ENCODE assay signal across 8 cellular contexts in the genomic region with DNA sequence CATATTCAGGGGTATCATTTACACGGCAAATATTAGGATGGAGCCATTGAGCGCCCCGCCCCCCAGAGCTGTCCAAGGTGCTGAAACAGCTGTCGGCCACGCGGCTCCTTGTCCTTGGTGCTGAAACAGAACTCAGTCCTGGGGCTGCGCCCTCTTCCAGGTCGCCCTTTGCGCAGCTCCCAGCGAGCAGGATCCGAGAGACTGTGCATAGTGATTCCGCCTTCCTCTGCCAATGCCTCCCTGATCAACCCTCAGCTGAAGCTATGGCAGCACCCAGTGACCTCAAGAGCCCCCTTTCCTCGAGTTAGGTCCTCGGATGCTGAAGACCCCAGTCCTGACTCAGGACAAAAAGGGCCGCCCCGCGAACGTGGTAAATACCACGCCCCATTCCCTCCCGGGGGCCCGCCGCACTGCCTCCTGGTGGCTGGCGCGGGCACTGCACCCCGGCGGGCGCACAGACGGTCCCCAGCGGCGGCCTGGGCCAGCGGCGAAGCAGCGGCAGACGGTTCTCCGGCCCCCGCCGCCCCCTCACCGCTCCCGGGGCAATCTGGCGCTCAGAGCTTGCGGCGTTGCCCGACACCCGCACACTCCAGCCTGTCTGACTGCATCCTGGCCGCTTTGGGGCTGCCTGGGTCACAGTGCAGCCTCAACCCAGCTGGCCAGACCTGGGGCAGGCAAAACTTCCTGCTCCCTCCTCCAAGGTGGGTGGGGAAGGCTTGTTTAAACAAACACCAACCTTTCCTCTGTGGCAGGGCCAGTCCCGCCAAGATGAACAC. TPM values are rescaled to one million over a fixed set of nuclear protein-coding genes. Genes with fewer than 3 reads are reported as not detected.
A peak's percentile ranks its signal among the peaks of the same experiment; 100 is the strongest.
DNase-seq lines count a peak whose midpoint lies in the region; ATAC-seq and TF ChIP-seq lines count a peak whose summit lies in the region.

No MANE protein-coding gene starts in this region.

- DNase-seq in A673 (ENCODE audit: low spot score) (peak; percentile 91), cardiac muscle cell (ENCODE audit: low read depth in 1 of 2, low spot score in 1 of 2) (peak; percentile 89 to 94), posterior vena cava (ENCODE audit: low spot score) (peak; percentile 93)
- peak in 1 of 2 donors; percentile 83 for DNase-seq in activated naive CD4-positive, alpha-beta T cell treated with anti-CD3 and anti-CD28 coated beads, Interleukin-2, amount 50 U/mL, for 72 hours (ENCODE audit: low spot score in 2 of 2)

- H3K36me3 Mint-ChIP-seq in activated naive CD4-positive, alpha-beta T cell treated with anti-CD3 and anti-CD28 coated beads, Interleukin-2, amount 50 U/mL, for 72 hours: peaks cover 5% of the 10 kb centered on the region in 2 donors

- H3K27ac ChIP-seq in A673 (ENCODE audit: low read depth, low read length, poor library complexity, severe bottlenecking): no peak overlapping the region
- no peak overlapping the region for H3K27ac ChIP-seq in HEK293 (ENCODE audit: extremely low read depth, low read depth, low read length)
- no peak overlapping the region for H3K27ac ChIP-seq in cardiac muscle cell

- H3K27me3 ChIP-seq in A673 (replicated peaks; ENCODE audit: insufficient read depth, low read depth, low read length, poor library complexity) (peaks cover 56% of the 10 kb centered on the region), cardiac muscle cell (peaks cover 8% of the 10 kb centered on the region)

- no peak overlapping the region for H3K27ac Mint-ChIP-seq in activated naive CD4-positive, alpha-beta T cell treated with anti-CD3 and anti-CD28 coated beads, Interleukin-2, amount 50 U/mL, for 72 hours

- H3K4me3 ChIP-seq in A673 (ENCODE audit: low read depth, low read length, poor library complexity, severe bottlenecking) (no peak overlapping the region), HEK293 (ENCODE audit: low read depth, low read length) (no peak overlapping the region; the same call in 1 of the 2 replicates), cardiac muscle cell (no peak overlapping the region)

- H3K36me3 ChIP-seq in A673 (ENCODE audit: insufficient read depth, low read length, poor library complexity, severe bottlenecking) (no peaks in the 10 kb centered on the region), HEK293 (ENCODE audit: control insufficient read depth in 2 of 2, insufficient read depth in 1 of 2, low read length in 2 of 2) (no peaks in the 10 kb centered on the region), cardiac muscle cell (no peaks in the 10 kb centered on the region)

- no peaks in the 10 kb centered on the region for H3K9me3 ChIP-seq in A673 (ENCODE audit: low read depth, low read length, poor library complexity, severe bottlenecking)
- H3K9me3 ChIP-seq in HEK293 (ENCODE audit: control insufficient read depth, insufficient read depth, low read depth, low read length): no peaks in the 10 kb centered on the region
- H3K9me3 ChIP-seq in cardiac muscle cell (ENCODE audit: low read depth): no peaks in the 10 kb centered on the region

- no peaks in the 10 kb centered on the region for H3K4me1 ChIP-seq in A673 (ENCODE audit: insufficient read depth, low read length, poor library complexity, severe bottlenecking)
- H3K4me1 ChIP-seq in HEK293 (ENCODE audit: control insufficient read depth, insufficient read depth, low read length): no peaks in the 10 kb centered on the region
- peaks cover 15% of the 10 kb centered on the region for H3K4me1 ChIP-seq in cardiac muscle cell (ENCODE audit: low read depth)

- intact Hi-C loops in A673 (cut with micrococcal nuclease; ENCODE audit: unreplicated experiment): loop anchor here (5.0 kb wide), 2 partner anchors 50 to 60 kb away; no protein-coding TSS in a partner anchor
- intact Hi-C loops in posterior vena cava (cut with DNase I): no loop called here

- CTCF ChIA-PET in A673 (lab: Charles Lee) (interaction anchor here (0.6 to 1.5 kb wide), 4 partner anchors 9 to 129 kb away, joined by 3 to 4 read pairs (median 4); no protein-coding TSS in a partner anchor), HEK293 (lab: Yijun Ruan, JAX) (interaction anchor here (0.6 to 3.2 kb wide), 31 partner anchors 8 to 287 kb away, joined by 3 to 27 read pairs (median 4); partner anchors contain the start of gene SYT7)

- POLR2A ChIA-PET in A673 (lab: Charles Lee; ENCODE audit: low non-redundant PET): no interaction called here
- POLR2A ChIA-PET in HEK293 (lab: Yijun Ruan, JAX): no interaction called here

- H3K9me3 Mint-ChIP-seq in activated naive CD4-positive, alpha-beta T cell treated with anti-CD3 and anti-CD28 coated beads, Interleukin-2, amount 50 U/mL, for 72 hours: no peaks in the 10 kb centered on the region

- ATAC-seq in SK-N-SH treated with all-trans-retinoic acid at 6 μM for 48 hours: peak; percentile 66
- peak; percentile 37 to 89 for ATAC-seq in activated naive CD4-positive, alpha-beta T cell treated with anti-CD3 and anti-CD28 coated beads, Interleukin-2, amount 50 U/mL, for 72 hours
- no peak for ATAC-seq in HG03159 (IDR thresholded peaks at IDR 0.05; ENCODE audit: unreplicated experiment)
- no peak for ATAC-seq in GM19463 (IDR thresholded peaks at IDR 0.05; ENCODE audit: unreplicated experiment)

- BruUV-seq in A673 (replicated peaks; lab: Mats Ljungman, UMichigan): no TSS peak

- peak; percentile 72 for TF ChIP-seq CTCF in A673 (conservative IDR thresholded peaks at IDR 0.05; ENCODE audit: low read depth, low read length)
- 0 out of 2 replicates have a peak, but pooled peaks have one; percentile 29 for TF ChIP-seq CTCF in HEK293 (tag by site-specific recombination; IDR thresholded peaks at IDR 0.05)
- TF ChIP-seq CTCF in cardiac muscle cell (IDR thresholded peaks at IDR 0.05; ENCODE audit: low read depth, low read length): peak; percentile 67

TF ChIP-seq in HEK293, 187 proteins besides CTCF, POLR2A, EP300 and RAD21 (continues in another document):
- TF ChIP-seq ZNF112 (tag by site-specific recombination; IDR thresholded peaks at IDR 0.05): no peak
- TF ChIP-seq ZFP3 (tag by site-specific recombination; IDR thresholded peaks at IDR 0.05; ENCODE audit: low read depth): no peak
- no peak for TF ChIP-seq ZNF302 (tag by site-specific recombination; IDR thresholded peaks at IDR 0.05; ENCODE audit: low read depth)
- TF ChIP-seq ZNF639 (tag by site-specific recombination; IDR thresholded peaks at IDR 0.05): peak; percentile 49; the same call in 1 of the 2 replicates

TF ChIP-seq in SK-N-SH treated with all-trans-retinoic acid at 6 μM for 48 hours, 23 proteins besides CTCF, POLR2A, EP300 and RAD21 (continues in another document):
- TF ChIP-seq OSR1 (CRISPR knock-in tag; IDR thresholded peaks at IDR 0.05): no peak
- 0 out of 2 replicates have a peak, but pooled peaks have one; percentile 37 for TF ChIP-seq RARB (CRISPR knock-in tag; IDR thresholded peaks at IDR 0.05)
- TF ChIP-seq ESRRG (CRISPR knock-in tag; IDR thresholded peaks at IDR 0.05): no peak
- TF ChIP-seq TCF4 (CRISPR knock-in tag; IDR thresholded peaks at IDR 0.05; ENCODE audit: borderline replicate concordance): peak; percentile 64
- no peak for TF ChIP-seq TOX (CRISPR knock-in tag; IDR thresholded peaks at IDR 0.05; ENCODE audit: borderline replicate concordance)
- peak; percentile 49; the same call in 1 of the 2 replicates for TF ChIP-seq TSHZ2 (CRISPR knock-in tag; IDR thresholded peaks at IDR 0.05)
- no peak for TF ChIP-seq ZNF565 (CRISPR knock-in tag; conservative IDR thresholded peaks at IDR 0.05; ENCODE audit: low read depth)
- TF ChIP-seq, protein P1, sequence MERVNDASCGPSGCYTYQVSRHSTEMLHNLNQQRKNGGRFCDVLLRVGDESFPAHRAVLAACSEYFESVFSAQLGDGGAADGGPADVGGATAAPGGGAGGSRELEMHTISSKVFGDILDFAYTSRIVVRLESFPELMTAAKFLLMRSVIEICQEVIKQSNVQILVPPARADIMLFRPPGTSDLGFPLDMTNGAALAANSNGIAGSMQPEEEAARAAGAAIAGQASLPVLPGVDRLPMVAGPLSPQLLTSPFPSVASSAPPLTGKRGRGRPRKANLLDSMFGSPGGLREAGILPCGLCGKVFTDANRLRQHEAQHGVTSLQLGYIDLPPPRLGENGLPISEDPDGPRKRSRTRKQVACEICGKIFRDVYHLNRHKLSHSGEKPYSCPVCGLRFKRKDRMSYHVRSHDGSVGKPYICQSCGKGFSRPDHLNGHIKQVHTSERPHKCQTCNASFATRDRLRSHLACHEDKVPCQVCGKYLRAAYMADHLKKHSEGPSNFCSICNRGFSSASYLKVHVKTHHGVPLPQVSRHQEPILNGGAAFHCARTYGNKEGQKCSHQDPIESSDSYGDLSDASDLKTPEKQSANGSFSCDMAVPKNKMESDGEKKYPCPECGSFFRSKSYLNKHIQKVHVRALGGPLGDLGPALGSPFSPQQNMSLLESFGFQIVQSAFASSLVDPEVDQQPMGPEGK (CRISPR knock-in tag; IDR thresholded peaks at IDR 0.05; ENCODE audit: borderline replicate concordance): no peak

RNA-seq across cellular contexts. Expression of gene SYT7, which starts 13.4 kb away (rescaled TPM):
- total RNA-seq in A673 (2021) (1.3 and 2.0 TPM in 2 replicates), cardiac muscle cell (8.7 and 12.1 TPM in 2 replicates), posterior vena cava (under 1 TPM; 0.71 to 0.93 TPM)
- not detected for total RNA-seq in activated naive CD4-positive, alpha-beta T cell treated with anti-CD3 and anti-CD28 coated beads, Interleukin-2, amount 50 U/mL, for 72 hours
- 6.3 and 7.5 TPM in 2 replicates for polyA plus RNA-seq in cardiac muscle cell

RNA-seq across cellular contexts. Expression of gene LRRC10B, which starts 58.9 kb away (rescaled TPM):
- 17.3 and 17.4 TPM in 2 replicates for total RNA-seq in A673 (2021)
- not detected for total RNA-seq in activated naive CD4-positive, alpha-beta T cell treated with anti-CD3 and anti-CD28 coated beads, Interleukin-2, amount 50 U/mL, for 72 hours
- total RNA-seq in cardiac muscle cell: 0.60 and 0.74 TPM in 2 replicates
- 0.62 and 0.65 TPM in 2 replicates for polyA plus RNA-seq in cardiac muscle cell
- 1 to 10 TPM; 1.5 to 1.6 TPM for total RNA-seq in posterior vena cava

Comparison
In these comparisons a context has a peak if more than half of its experiments do, and no peak if none do; other contexts are left out.
1. ATAC-seq: peak in SK-N-SH treated with all-trans-retinoic acid at 6 μM for 48 hours (single experiment) and activated naive CD4-positive, alpha-beta T cell treated with anti-CD3 and anti-CD28 coated beads, Interleukin-2, amount 50 U/mL, for 72 hours (2 of 2); none in HG03159 (single experiment) and GM19463 (single experiment).
2. Peak in every context shown above with its lines, with median percentiles within 50 percentile points of each other: CTCF ChIP-seq.